In the genomic region with DNA sequence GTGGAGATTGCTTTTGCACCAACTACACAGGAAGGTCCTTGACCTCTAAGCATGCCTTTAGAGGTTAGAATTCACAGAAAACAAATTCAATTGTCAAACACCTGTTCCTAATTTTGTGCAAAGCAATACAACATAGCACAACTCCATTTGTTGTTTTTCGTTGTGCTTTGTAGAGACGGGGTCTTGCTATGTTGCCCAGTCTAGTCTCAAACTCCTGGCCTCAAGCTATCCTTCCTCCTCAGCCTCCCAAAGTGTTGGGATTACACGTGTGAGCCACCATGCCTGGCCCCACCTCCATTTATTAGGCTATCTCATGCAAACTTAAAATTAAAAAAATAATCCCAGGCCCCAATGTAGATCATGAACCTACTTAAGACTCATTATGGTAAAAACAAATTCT, we compare ENCODE assay signal across 28 cellular contexts. TPM values are rescaled to one million over a fixed set of nuclear protein-coding genes. Genes with fewer than 3 reads are reported as not detected.
DNase-seq lines count a peak whose midpoint lies in the region; ATAC-seq and TF ChIP-seq lines count a peak whose summit lies in the region.
"Had no signal": no experiment of that assay in that cellular context is flagged by ENCODE, and none has a peak within 500 bp of the region (broad histone marks: within the 10 kb centered on the region; RNA-seq: fewer than 3 reads in every experiment).

No MANE protein-coding gene starts in this region.

- DNase-seq in stimulated activated naive CD8-positive, alpha-beta T cell treated with anti-CD3 and anti-CD28 coated beads, Interleukin-15, amount 100 ng/mL, for 72 hours, result no peak
- DNase-seq in Panc1 (ENCODE audit: low read depth, low spot score) (no peak), glomerular visceral epithelial cell (ENCODE audit: extremely low spot score) (no peak), immature natural killer cell (no peak), GM23248 (no peak)
- DNase-seq in effector memory CD8-positive, alpha-beta T cell, result no peak
- DNase-seq: activated CD4-positive, CD25-positive, alpha-beta regulatory T cell; activated gamma-delta T cell; adrenal gland; C1 segment of cervical spinal cord; endodermal cell; heart left ventricle; kidney; left ventricle myocardium superior; NCI-H1092 treated with DMSO at 0.1 percent for 48 hours; NCI-H187 treated with DMSO at 0.1 percent for 48 hours; NCI-H2171 treated with DMSO at 0.1 percent for 48 hours; NCI-H510A; stimulated activated CD8-positive, alpha-beta memory T cell treated with anti-CD3 and anti-CD28 coated beads, Interleukin-4, amount 100 ng/mL, for 48 hours had no signal

- no peak overlapping the region for H3K4me3 ChIP-seq in Panc1 (ENCODE audit: low read depth in 2 of 2, low read length in 2 of 2)
- H3K4me3 ChIP-seq in GM23248, result no peak overlapping the region
- H3K4me3 ChIP-seq: adrenal gland, heart left ventricle, prostate gland, SK-N-MC, tibial nerve had no signal

- no peaks in the 10 kb centered on the region for H3K9me2 ChIP-seq in GM23248 (ENCODE audit: insufficient read depth)

- H3K4me1 Mint-ChIP-seq in stimulated activated naive CD8-positive, alpha-beta T cell treated with anti-CD3 and anti-CD28 coated beads, Interleukin-15, Interleukin-2, amounts not matched to agents 100 ng/mL and 50 ng/mL, for 24 hours (ENCODE audit: low read depth), result peaks cover 31% of the 10 kb centered on the region
- peaks cover 33% of the 10 kb centered on the region for H3K4me1 Mint-ChIP-seq in stimulated activated naive CD8-positive, alpha-beta T cell treated with anti-CD3 and anti-CD28 coated beads, Interleukin-15, amount 100 ng/mL, for 72 hours
- peaks cover 11 to 12% of the 10 kb centered on the region in 2 donors for H3K4me1 Mint-ChIP-seq in effector memory CD8-positive, alpha-beta T cell (ENCODE audit: low read depth in 2 of 2)
- H3K4me1 Mint-ChIP-seq in immature natural killer cell, result peaks cover 8 to 9% of the 10 kb centered on the region in 2 donors

- H3K36me3 Mint-ChIP-seq in stimulated activated naive CD8-positive, alpha-beta T cell treated with anti-CD3 and anti-CD28 coated beads, Interleukin-15, Interleukin-2, amounts not matched to agents 100 ng/mL and 50 ng/mL, for 24 hours (ENCODE audit: low read depth), result peaks cover 76% of the 10 kb centered on the region
- H3K36me3 Mint-ChIP-seq in effector memory CD8-positive, alpha-beta T cell (ENCODE audit: insufficient read depth), result peaks cover 76% of the 10 kb centered on the region
- peaks cover 18 to 55% (median 26%) of the 10 kb centered on the region in 3 donors for H3K36me3 Mint-ChIP-seq in immature natural killer cell

- no peak overlapping the region for H3K9ac ChIP-seq in GM23248

- no peaks in the 10 kb centered on the region for H3K27me3 Mint-ChIP-seq in stimulated activated naive CD8-positive, alpha-beta T cell treated with anti-CD3 and anti-CD28 coated beads, Interleukin-15, Interleukin-2, amounts not matched to agents 100 ng/mL and 50 ng/mL, for 24 hours
- no peaks in the 10 kb centered on the region for H3K27me3 Mint-ChIP-seq in stimulated activated naive CD8-positive, alpha-beta T cell treated with anti-CD3 and anti-CD28 coated beads, Interleukin-15, amount 100 ng/mL, for 72 hours
- H3K27me3 Mint-ChIP-seq in effector memory CD8-positive, alpha-beta T cell, result no peaks in the 10 kb centered on the region
- H3K27me3 Mint-ChIP-seq in immature natural killer cell (ENCODE audit: low read depth in 3 of 3), result peaks cover 0 to 1% (median 0%) of the 10 kb centered on the region in 3 donors
- H3K27me3 Mint-ChIP-seq: central memory CD8-positive, alpha-beta T cell; dendritic cell treated with granulocyte-macrophage colony-stimulating factor and Interleukin-4, amounts not matched to agents 40 ng/mL and 50 ng/mL, for 4 days had no signal

- POLR2A ChIA-PET in Panc1 (lab: Charles Lee), result interaction anchor here (0.6 kb wide), 1 partner anchor 119 kb away, joined by 9 read pairs; no protein-coding TSS in a partner anchor

- H2AFZ ChIP-seq in GM23248, result no peak overlapping the region

- WGBS in GM23248 (ENCODE audit: low coverage in 1 of 2, low lambda C conversion rate in 2 of 2, missing lambda C conversion rate in 2 of 2), 2 experiments, result 23 to 36% methylated on average over 3 of the region's 3 CpGs

- H3K4me1 ChIP-seq in Panc1 (ENCODE audit: control insufficient read depth, insufficient read depth, low read length) (peaks cover 11% of the 10 kb centered on the region), GM23248 (ENCODE audit: insufficient read depth) (peaks cover 7% of the 10 kb centered on the region)

- H4K20me1 ChIP-seq in GM23248 (ENCODE audit: insufficient read depth), result no peaks in the 10 kb centered on the region

- H3F3A ChIP-seq in GM23248 (ENCODE audit: insufficient read depth), result peaks cover 64% of the 10 kb centered on the region

- in situ Hi-C loops in Panc1 (cut with HindIII; ENCODE audit: low pct_unique_long_range_greater_than_20kb, low sequenced_read_pairs), result no loop called here
- in situ Hi-C loops in GM23248 (cut with MboI), result no loop called here

- no peaks in the 10 kb centered on the region for H3K9me3 ChIP-seq in Panc1 (ENCODE audit: control insufficient read depth, insufficient read depth, low read depth, low read length)
- H3K9me3 ChIP-seq in GM23248 (ENCODE audit: low read depth), result no peaks in the 10 kb centered on the region
- H3K9me3 ChIP-seq: adrenal gland, heart left ventricle, prostate gland, tibial nerve had no signal

- H3K4me3 Mint-ChIP-seq in stimulated activated naive CD8-positive, alpha-beta T cell treated with anti-CD3 and anti-CD28 coated beads, Interleukin-15, Interleukin-2, amounts not matched to agents 100 ng/mL and 50 ng/mL, for 24 hours, result no peak overlapping the region
- H3K4me3 Mint-ChIP-seq in stimulated activated naive CD8-positive, alpha-beta T cell treated with anti-CD3 and anti-CD28 coated beads, Interleukin-15, amount 100 ng/mL, for 72 hours, result no peak overlapping the region
- no peak overlapping the region for H3K4me3 Mint-ChIP-seq in effector memory CD8-positive, alpha-beta T cell
- H3K4me3 Mint-ChIP-seq in immature natural killer cell, result no peak overlapping the region
- H3K4me3 Mint-ChIP-seq: central memory CD8-positive, alpha-beta T cell; dendritic cell treated with granulocyte-macrophage colony-stimulating factor and Interleukin-4, amounts not matched to agents 40 ng/mL and 50 ng/mL, for 4 days; endodermal cell had no signal

- ATAC-seq in stimulated activated naive CD8-positive, alpha-beta T cell treated with anti-CD3 and anti-CD28 coated beads, Interleukin-15, amount 100 ng/mL, for 72 hours, result no peak
- no peak for ATAC-seq in Panc1
- ATAC-seq in effector memory CD8-positive, alpha-beta T cell (replicated peaks), result no peak
- ATAC-seq: esophagus mucosa, heart left ventricle, left ventricle myocardium superior, sciatic nerve had no signal

- CTCF ChIA-PET in Panc1 (lab: Charles Lee), result no interaction called here

- H3K27ac ChIP-seq in Panc1 (ENCODE audit: low read length) (no peak overlapping the region), GM23248 (no peak overlapping the region)
- H3K27ac ChIP-seq: adrenal gland, heart left ventricle, prostate gland, SK-N-MC, tibial nerve had no signal

- no peak overlapping the region for H3K4me2 ChIP-seq in GM23248 (ENCODE audit: unreplicated experiment)

- H3K27ac Mint-ChIP-seq in stimulated activated naive CD8-positive, alpha-beta T cell treated with anti-CD3 and anti-CD28 coated beads, Interleukin-15, Interleukin-2, amounts not matched to agents 100 ng/mL and 50 ng/mL, for 24 hours, result peak overlapping the region; percentile 33
- H3K27ac Mint-ChIP-seq in stimulated activated naive CD8-positive, alpha-beta T cell treated with anti-CD3 and anti-CD28 coated beads, Interleukin-15, amount 100 ng/mL, for 72 hours, result no peak overlapping the region
- peak overlapping the region; percentile 20 to 44 for H3K27ac Mint-ChIP-seq in effector memory CD8-positive, alpha-beta T cell
- peak overlapping the region in 3 of 6 donors; percentile 24 to 28 (median 28) for H3K27ac Mint-ChIP-seq in immature natural killer cell
- H3K27ac Mint-ChIP-seq: dendritic cell treated with granulocyte-macrophage colony-stimulating factor and Interleukin-4, amounts not matched to agents 40 ng/mL and 50 ng/mL, for 4 days; endodermal cell had no signal

- TSS peak; percentile 79 for BruUV-seq in Panc1 (replicated peaks; lab: Mats Ljungman, UMichigan)

- H3K36me3 ChIP-seq in Panc1 (ENCODE audit: control insufficient read depth, insufficient read depth, low read length), result peaks cover 53% of the 10 kb centered on the region
- H3K36me3 ChIP-seq in GM23248 (ENCODE audit: low read depth), result peaks cover 57% of the 10 kb centered on the region

- H3K79me2 ChIP-seq in GM23248 (ENCODE audit: insufficient read depth), result peaks cover 57% of the 10 kb centered on the region

- H3K9me3 Mint-ChIP-seq in stimulated activated naive CD8-positive, alpha-beta T cell treated with anti-CD3 and anti-CD28 coated beads, Interleukin-15, Interleukin-2, amounts not matched to agents 100 ng/mL and 50 ng/mL, for 24 hours, result no peaks in the 10 kb centered on the region
- H3K9me3 Mint-ChIP-seq in stimulated activated naive CD8-positive, alpha-beta T cell treated with anti-CD3 and anti-CD28 coated beads, Interleukin-15, amount 100 ng/mL, for 72 hours, result no peaks in the 10 kb centered on the region
- no peaks in the 10 kb centered on the region for H3K9me3 Mint-ChIP-seq in effector memory CD8-positive, alpha-beta T cell
- H3K9me3 Mint-ChIP-seq in immature natural killer cell, result no peaks in the 10 kb centered on the region
- H3K9me3 Mint-ChIP-seq: central memory CD8-positive, alpha-beta T cell; dendritic cell treated with granulocyte-macrophage colony-stimulating factor and Interleukin-4, amounts not matched to agents 40 ng/mL and 50 ng/mL, for 4 days; endodermal cell had no signal

- intact Hi-C loops in Panc1 (cut with micrococcal nuclease; ENCODE audit: unreplicated experiment), result no loop called here

- H3K27me3 ChIP-seq in Panc1 (ENCODE audit: control insufficient read depth, insufficient read depth, low read length), result no peaks in the 10 kb centered on the region
- H3K27me3 ChIP-seq in GM23248 (replicated peaks; ENCODE audit: insufficient read depth), result no peaks in the 10 kb centered on the region
- H3K27me3 ChIP-seq: adrenal gland, heart left ventricle, tibial nerve had no signal

- no peak for TF ChIP-seq CTCF in Panc1 (IDR thresholded peaks at IDR 0.05)

RNA-seq across cellular contexts. Expression of a gene that starts 6.0 kb away (rescaled TPM):
- total RNA-seq in Panc1 (2021; ENCODE audit: unreplicated experiment), result 122 TPM
- 133 TPM for polyA plus RNA-seq in Panc1 (2012; ENCODE audit: insufficient read length)
- 10 to 100 TPM; 28.4 to 57.2 (median 36.5) TPM for polyA plus RNA-seq in immature natural killer cell
- total RNA-seq in GM23248 (2014; rRNA removed; shearing (Covaris generic)), result 75.3 and 81.9 TPM in 2 replicates
- 107 TPM in 2 replicates for polyA plus RNA-seq in GM23248 (2016; fragmentation: Nextera tagmentation; extraction: Ambion mirVana)

RNA-seq across cellular contexts. Expression of a gene that starts 32.3 kb away (rescaled TPM):
- 6.3 TPM for total RNA-seq in Panc1 (2021; ENCODE audit: unreplicated experiment)
- polyA plus RNA-seq in Panc1 (2012; ENCODE audit: insufficient read length), result 6.6 TPM
- 1 to 10 TPM; 1.6 to 2.9 (median 2.3) TPM for polyA plus RNA-seq in immature natural killer cell
- 3.9 and 5.7 TPM in 2 replicates for total RNA-seq in GM23248 (2014; rRNA removed; shearing (Covaris generic))
- polyA plus RNA-seq in GM23248 (2016; fragmentation: Nextera tagmentation; extraction: Ambion mirVana), result 7.6 and 9.6 TPM in 2 replicates
- total RNA-seq: G401 had no signal

Comparison
In these comparisons a context has a peak if more than half of its experiments do, and no peak if none do; other contexts are left out.
1. H3K27ac Mint-ChIP-seq: peak in stimulated activated naive CD8-positive, alpha-beta T cell treated with anti-CD3 and anti-CD28 coated beads, Interleukin-15, Interleukin-2, amounts not matched to agents 100 ng/mL and 50 ng/mL, for 24 hours (single experiment) and effector memory CD8-positive, alpha-beta T cell (2 of 2); none in stimulated activated naive CD8-positive, alpha-beta T cell treated with anti-CD3 and anti-CD28 coated beads, Interleukin-15, amount 100 ng/mL, for 72 hours (0 of 2).